In the genomic region with DNA sequence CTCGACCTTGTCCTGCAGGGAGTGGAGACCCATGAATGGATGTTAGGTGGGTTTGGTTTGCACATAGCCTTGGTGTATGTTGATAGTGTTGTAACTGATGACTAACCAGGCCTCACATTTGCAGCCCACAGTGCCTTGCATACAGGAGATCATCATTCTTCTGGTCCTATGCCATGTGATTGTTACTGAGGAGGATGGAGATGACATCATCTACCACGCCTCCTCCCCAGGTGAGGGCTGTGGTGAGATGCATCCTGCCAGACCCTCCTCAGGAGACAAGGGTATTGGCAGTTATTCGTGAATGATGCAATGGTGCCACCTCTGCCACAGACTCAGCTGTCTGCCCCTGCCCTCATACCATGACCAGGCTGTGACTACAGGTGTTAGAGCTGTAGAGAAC, we compare ENCODE assay signal across 1 cellular context.
TF ChIP-seq lines count a peak whose summit lies in the region.

No MANE protein-coding gene starts in this region.

TF ChIP-seq in HEK293, 187 proteins besides CTCF, POLR2A, EP300 and RAD21:
- TF ChIP-seq ZBTB44 (tag by site-specific recombination; IDR thresholded peaks at IDR 0.05): no peak
- TF ChIP-seq, protein P1, sequence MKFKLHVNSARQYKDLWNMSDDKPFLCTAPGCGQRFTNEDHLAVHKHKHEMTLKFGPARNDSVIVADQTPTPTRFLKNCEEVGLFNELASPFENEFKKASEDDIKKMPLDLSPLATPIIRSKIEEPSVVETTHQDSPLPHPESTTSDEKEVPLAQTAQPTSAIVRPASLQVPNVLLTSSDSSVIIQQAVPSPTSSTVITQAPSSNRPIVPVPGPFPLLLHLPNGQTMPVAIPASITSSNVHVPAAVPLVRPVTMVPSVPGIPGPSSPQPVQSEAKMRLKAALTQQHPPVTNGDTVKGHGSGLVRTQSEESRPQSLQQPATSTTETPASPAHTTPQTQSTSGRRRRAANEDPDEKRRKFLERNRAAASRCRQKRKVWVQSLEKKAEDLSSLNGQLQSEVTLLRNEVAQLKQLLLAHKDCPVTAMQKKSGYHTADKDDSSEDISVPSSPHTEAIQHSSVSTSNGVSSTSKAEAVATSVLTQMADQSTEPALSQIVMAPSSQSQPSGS (tag by site-specific recombination; IDR thresholded peaks at IDR 0.05; ENCODE audit: low read depth): peak; percentile 83
- no peak for TF ChIP-seq ZNF521 (tag by site-specific recombination; IDR thresholded peaks at IDR 0.05)
- no peak for TF ChIP-seq ZNF473 (tag by site-specific recombination; IDR thresholded peaks at IDR 0.05)
- 0 out of 2 replicates have a peak, but pooled peaks have one; percentile 17 for TF ChIP-seq EGR2 (tag by site-specific recombination; IDR thresholded peaks at IDR 0.05; ENCODE audit: low read depth)
